In genomic region chr3:174439621-174440349, GRCh38 we compare ENCODE assay signal across 7 cellular contexts.
DNase-seq lines count a peak whose midpoint lies in the region; TF ChIP-seq lines count a peak whose summit lies in the region.

No MANE protein-coding gene starts in this region.

- H3K79me2 ChIP-seq in GM23248 (ENCODE audit: insufficient read depth): peaks cover 27% of the 10 kb centered on the region

- peak overlapping the region; percentile 100 for H3K4me2 ChIP-seq in GM23248 (ENCODE audit: unreplicated experiment)

- H3K27ac ChIP-seq in GM23248 (peak overlapping the region; percentile 100), caudate nucleus (ENCODE audit: low read depth, low read length) (peak overlapping the region; percentile 82), subcutaneous abdominal adipose tissue (ENCODE audit: low read depth, low read length) (peak overlapping the region; percentile 95)

- H3K27me3 ChIP-seq in GM23248 (replicated peaks; ENCODE audit: insufficient read depth): no peaks in the 10 kb centered on the region
- H3K27me3 ChIP-seq in subcutaneous abdominal adipose tissue (ENCODE audit: control insufficient read depth in 5 of 5, insufficient read depth in 4 of 5, low read length in 5 of 5): no peaks in the 10 kb centered on the region

- peak overlapping the region; percentile 96 for H3K9ac ChIP-seq in GM23248
- peak overlapping the region; percentile 53 to 90 (median 75) for H3K9ac ChIP-seq in subcutaneous abdominal adipose tissue (ENCODE audit: low read length in 5 of 5)

- in situ Hi-C loops in GM23248 (cut with MboI): no loop called here

- H2AFZ ChIP-seq in GM23248: peak overlapping the region; percentile 81

- H4K20me1 ChIP-seq in GM23248 (ENCODE audit: insufficient read depth): no peaks in the 10 kb centered on the region

- H3K9me3 ChIP-seq in GM23248 (ENCODE audit: low read depth) (no peaks in the 10 kb centered on the region), subcutaneous abdominal adipose tissue (ENCODE audit: control insufficient read depth in 5 of 5, low read length in 5 of 5) (no peaks in the 10 kb centered on the region)

- H3K4me1 ChIP-seq in GM23248 (ENCODE audit: insufficient read depth) (peaks cover 28% of the 10 kb centered on the region), subcutaneous abdominal adipose tissue (ENCODE audit: control insufficient read depth in 5 of 5, insufficient read depth in 5 of 5, low read length in 5 of 5) (peaks cover 0 to 29% (median 21%) of the 10 kb centered on the region in 5 donors)

- no peaks in the 10 kb centered on the region for H3K36me3 ChIP-seq in GM23248 (ENCODE audit: low read depth)
- H3K36me3 ChIP-seq in subcutaneous abdominal adipose tissue (ENCODE audit: control insufficient read depth in 5 of 5, insufficient read depth in 5 of 5, low read length in 5 of 5): no peaks in the 10 kb centered on the region

- 1 to 2% methylated on average over 9 of the region's 9 CpGs for WGBS in GM23248 (ENCODE audit: low coverage in 1 of 2, low lambda C conversion rate in 2 of 2, missing lambda C conversion rate in 2 of 2), 2 experiments

- no peak for TF ChIP-seq CTCF in GM20000 (IDR thresholded peaks at IDR 0.05; ENCODE audit: extremely low read depth, missing control alignments)

- H3K9me2 ChIP-seq in GM23248 (ENCODE audit: insufficient read depth): no peaks in the 10 kb centered on the region

- peak; percentile 97 for DNase-seq in GM23248
- peak; percentile 67 for DNase-seq in NCI-H748 (lab: John Stamatoyannopoulos, UW; ENCODE audit: unreplicated experiment)
- DNase-seq in caudate nucleus (lab: John Stamatoyannopoulos, UW): peak in 10 of 61 donors; percentile 1 to 27 (median 8)
- DNase-seq in left kidney (ENCODE audit: low read depth, low spot score): peak; percentile 57
- DNase-seq in NCI-H524 treated with DMSO at 0.1 percent for 48 hours (lab: John Stamatoyannopoulos, UW): no peak
- no peak for DNase-seq in GM20000 (ENCODE audit: low spot score)

- H3F3A ChIP-seq in GM23248 (ENCODE audit: insufficient read depth): peaks cover 38% of the 10 kb centered on the region

- H3K4me3 ChIP-seq in GM23248: peak overlapping the region; percentile 89
- H3K4me3 ChIP-seq in subcutaneous abdominal adipose tissue (ENCODE audit: low read depth in 1 of 5, low read length in 5 of 5): peak overlapping the region; percentile 78 to 83 (median 79)

Comparison
In these comparisons a context has a peak if more than half of its experiments do, and no peak if none do; other contexts are left out.
1. DNase-seq: peak in GM23248 (single experiment), NCI-H748 (single experiment) and left kidney (single experiment); none in NCI-H524 treated with DMSO at 0.1 percent for 48 hours (single experiment) and GM20000 (single experiment).
2. Peak in every context shown above with its lines, with median percentiles within 50 percentile points of each other: H3K27ac ChIP-seq.